ENCODE assay signal across 21 cellular contexts in genomic region chr14:100325231-100325632, GRCh38. TPM values are rescaled to one million over a fixed set of nuclear protein-coding genes. Genes with fewer than 3 reads are reported as not detected.
"Had no signal": no experiment of that assay in that cellular context is flagged by ENCODE, and none has a peak within 500 bp of the region (broad histone marks: within the 10 kb centered on the region; RNA-seq: fewer than 3 reads in every experiment).

No MANE protein-coding gene starts in this region.

- H3K27ac ChIP-seq: left lung, skin epidermis had no signal

- H3K27me3 ChIP-seq: left lung had no signal

- ATAC-seq: activated CD8-positive, alpha-beta T cell treated with anti-CD3 and anti-CD28 coated beads, Interleukin-2, amount 10 ng/mL, durations not matched to agents 7 days and 5 days; left lung; stimulated activated memory B cell treated with anti-CD40 and anti-IgM and Interleukin-4, amounts not matched to agents 10 μg/mL and 1 μg/mL and 100 μg/mL, for 72 hours had no signal

- H3K4me3 ChIP-seq: left lung, skin epidermis had no signal

- H3K4me1 ChIP-seq: left lung had no signal

- DNase-seq: activated CD4-positive, alpha-beta T cell treated with anti-CD3 and anti-CD28 coated beads for 48 hours; activated CD8-positive, alpha-beta memory T cell treated with anti-CD3 and anti-CD28 coated beads, Interleukin-2, amount 50 U/mL, for 48 hours; activated CD8-positive, alpha-beta T cell treated with anti-CD3 and anti-CD28 coated beads, Interleukin-2, amount 10 ng/mL, durations not matched to agents 7 days and 5 days; activated naive CD4-positive, alpha-beta T cell treated with anti-CD3 and anti-CD28 coated beads, Interleukin-2, amount 50 U/mL, for 16 hours; amniotic stem cell; cortex of kidney; hypothalamus; immature natural killer cell; nephron progenitor cell; SK-N-SH had no signal

- H3K27ac Mint-ChIP-seq: activated CD8-positive, alpha-beta T cell treated with anti-CD3 and anti-CD28 coated beads, Interleukin-2, amount 10 ng/mL, durations not matched to agents 7 days and 5 days; activated T-helper 2 cell treated with anti-CD3 and anti-CD28 coated beads, Interferon-gamma antibody, Interleukin-2, Interleukin-4, amounts not matched to agents 10 μg/mL and 5 μg/mL and 100 μg/mL, durations not matched to agents 14 hours and 24 hours and 36 hours; immature natural killer cell; memory B cell; nephron progenitor cell; stimulated activated memory B cell treated with anti-CD40 and anti-IgM and Interleukin-4, amounts not matched to agents 10 μg/mL and 1 μg/mL and 100 μg/mL, for 72 hours; type B pancreatic cell had no signal

- H3K9ac ChIP-seq: SK-N-SH had no signal

- H3K36me3 Mint-ChIP-seq: brain; immature natural killer cell; memory B cell; stimulated activated memory B cell treated with anti-CD40 and anti-IgM and Interleukin-4, amounts not matched to agents 10 μg/mL and 1 μg/mL and 100 μg/mL, for 72 hours; type B pancreatic cell had no signal

- H3K36me3 ChIP-seq: left lung had no signal

- H3K4me1 Mint-ChIP-seq: brain; central memory CD8-positive, alpha-beta T cell; immature natural killer cell; stimulated activated memory B cell treated with anti-CD40 and anti-IgM and Interleukin-4, amounts not matched to agents 10 μg/mL and 1 μg/mL and 100 μg/mL, for 72 hours had no signal

- H3K9me3 ChIP-seq: left lung, SK-N-SH had no signal

- H3K9me3 Mint-ChIP-seq: activated T-helper 2 cell treated with anti-CD3 and anti-CD28 coated beads, Interferon-gamma antibody, Interleukin-2, Interleukin-4, amounts not matched to agents 10 μg/mL and 5 μg/mL and 100 μg/mL, durations not matched to agents 14 hours and 24 hours and 36 hours; central memory CD8-positive, alpha-beta T cell; immature natural killer cell; memory B cell; nephron progenitor cell; stimulated activated memory B cell treated with anti-CD40 and anti-IgM and Interleukin-4, amounts not matched to agents 10 μg/mL and 1 μg/mL and 100 μg/mL, for 72 hours; type B pancreatic cell had no signal

- H3K4me3 Mint-ChIP-seq: activated CD8-positive, alpha-beta T cell treated with anti-CD3 and anti-CD28 coated beads, Interleukin-2, amount 10 ng/mL, durations not matched to agents 7 days and 5 days; brain; central memory CD8-positive, alpha-beta T cell; immature natural killer cell; memory B cell; nephron progenitor cell; stimulated activated memory B cell treated with anti-CD40 and anti-IgM and Interleukin-4, amounts not matched to agents 10 μg/mL and 1 μg/mL and 100 μg/mL, for 72 hours; type B pancreatic cell had no signal

- H3K27me3 Mint-ChIP-seq: central memory CD8-positive, alpha-beta T cell; memory B cell; stimulated activated memory B cell treated with anti-CD40 and anti-IgM and Interleukin-4, amounts not matched to agents 10 μg/mL and 1 μg/mL and 100 μg/mL, for 72 hours; type B pancreatic cell had no signal

RNA-seq across cellular contexts. Expression of gene SLC25A47, which starts 2.1 kb away (rescaled TPM):
- total RNA-seq: activated CD8-positive, alpha-beta T cell treated with anti-CD3 and anti-CD28 coated beads, Interleukin-2, amount 10 ng/mL, durations not matched to agents 7 days and 5 days; activated T-helper 2 cell treated with anti-CD3 and anti-CD28 coated beads, Interferon-gamma antibody, Interleukin-2, Interleukin-4, amounts not matched to agents 10 μg/mL and 5 μg/mL and 100 μg/mL, durations not matched to agents 14 hours and 24 hours and 36 hours; glomerular endothelial cell; left lung; osteocyte; T-helper 1 cell treated with Interleukin-12 subunit alpha and Interleukin-12 subunit beta and Interleukin-4 antibody, amounts not matched to agents 30 ng/mL and 1 ng/mL, for 36 hours had no signal
- polyA plus RNA-seq: immature natural killer cell, SK-N-SH had no signal
